ENCODE assay signal across 1 cellular context in the genomic region with DNA sequence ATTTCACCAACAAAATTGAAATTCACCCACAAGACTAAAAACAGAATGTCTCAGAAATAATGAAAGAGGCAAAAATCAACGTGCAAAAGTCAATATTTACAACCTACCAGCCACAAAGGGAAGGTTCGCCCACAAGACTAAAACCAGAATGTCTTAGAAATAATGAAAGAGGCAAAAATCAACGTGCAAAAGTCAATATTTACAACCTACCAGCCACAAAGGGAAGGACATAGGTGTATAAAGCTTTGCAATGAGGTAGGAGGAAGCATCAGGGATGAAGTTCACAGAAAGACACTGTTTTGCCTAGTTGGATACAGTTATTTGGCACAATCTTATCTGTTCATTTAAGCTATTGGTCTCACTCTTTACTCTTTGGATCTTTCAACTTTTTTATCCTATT.
TF ChIP-seq lines count a peak whose summit lies in the region.

No MANE protein-coding gene starts in this region.

TF ChIP-seq in HepG2, 621 proteins besides CTCF, POLR2A, EP300 and RAD21 (continued from another document and continues in another):
- TF ChIP-seq, protein P1, sequence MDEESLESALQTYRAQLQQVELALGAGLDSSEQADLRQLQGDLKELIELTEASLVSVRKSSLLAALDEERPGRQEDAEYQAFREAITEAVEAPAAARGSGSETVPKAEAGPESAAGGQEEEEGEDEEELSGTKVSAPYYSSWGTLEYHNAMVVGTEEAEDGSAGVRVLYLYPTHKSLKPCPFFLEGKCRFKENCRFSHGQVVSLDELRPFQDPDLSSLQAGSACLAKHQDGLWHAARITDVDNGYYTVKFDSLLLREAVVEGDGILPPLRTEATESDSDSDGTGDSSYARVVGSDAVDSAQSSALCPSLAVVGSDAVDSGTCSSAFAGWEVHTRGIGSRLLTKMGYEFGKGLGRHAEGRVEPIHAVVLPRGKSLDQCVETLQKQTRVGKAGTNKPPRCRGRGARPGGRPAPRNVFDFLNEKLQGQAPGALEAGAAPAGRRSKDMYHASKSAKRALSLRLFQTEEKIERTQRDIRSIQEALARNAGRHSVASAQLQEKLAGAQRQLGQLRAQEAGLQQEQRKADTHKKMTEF (CRISPR knock-in tag; IDR thresholded peaks at IDR 0.05): peak; percentile 17; the same call in 1 of the 2 replicates
- no peak for TF ChIP-seq MXI1 (IDR thresholded peaks at IDR 0.05; ENCODE audit: borderline replicate concordance, low read depth, low read length)
- TF ChIP-seq ZNF256 (CRISPR knock-in tag; conservative IDR thresholded peaks at IDR 0.05): no peak
- TF ChIP-seq ZBTB42 (CRISPR knock-in tag; IDR thresholded peaks at IDR 0.05): no peak
- TF ChIP-seq, protein P2, sequence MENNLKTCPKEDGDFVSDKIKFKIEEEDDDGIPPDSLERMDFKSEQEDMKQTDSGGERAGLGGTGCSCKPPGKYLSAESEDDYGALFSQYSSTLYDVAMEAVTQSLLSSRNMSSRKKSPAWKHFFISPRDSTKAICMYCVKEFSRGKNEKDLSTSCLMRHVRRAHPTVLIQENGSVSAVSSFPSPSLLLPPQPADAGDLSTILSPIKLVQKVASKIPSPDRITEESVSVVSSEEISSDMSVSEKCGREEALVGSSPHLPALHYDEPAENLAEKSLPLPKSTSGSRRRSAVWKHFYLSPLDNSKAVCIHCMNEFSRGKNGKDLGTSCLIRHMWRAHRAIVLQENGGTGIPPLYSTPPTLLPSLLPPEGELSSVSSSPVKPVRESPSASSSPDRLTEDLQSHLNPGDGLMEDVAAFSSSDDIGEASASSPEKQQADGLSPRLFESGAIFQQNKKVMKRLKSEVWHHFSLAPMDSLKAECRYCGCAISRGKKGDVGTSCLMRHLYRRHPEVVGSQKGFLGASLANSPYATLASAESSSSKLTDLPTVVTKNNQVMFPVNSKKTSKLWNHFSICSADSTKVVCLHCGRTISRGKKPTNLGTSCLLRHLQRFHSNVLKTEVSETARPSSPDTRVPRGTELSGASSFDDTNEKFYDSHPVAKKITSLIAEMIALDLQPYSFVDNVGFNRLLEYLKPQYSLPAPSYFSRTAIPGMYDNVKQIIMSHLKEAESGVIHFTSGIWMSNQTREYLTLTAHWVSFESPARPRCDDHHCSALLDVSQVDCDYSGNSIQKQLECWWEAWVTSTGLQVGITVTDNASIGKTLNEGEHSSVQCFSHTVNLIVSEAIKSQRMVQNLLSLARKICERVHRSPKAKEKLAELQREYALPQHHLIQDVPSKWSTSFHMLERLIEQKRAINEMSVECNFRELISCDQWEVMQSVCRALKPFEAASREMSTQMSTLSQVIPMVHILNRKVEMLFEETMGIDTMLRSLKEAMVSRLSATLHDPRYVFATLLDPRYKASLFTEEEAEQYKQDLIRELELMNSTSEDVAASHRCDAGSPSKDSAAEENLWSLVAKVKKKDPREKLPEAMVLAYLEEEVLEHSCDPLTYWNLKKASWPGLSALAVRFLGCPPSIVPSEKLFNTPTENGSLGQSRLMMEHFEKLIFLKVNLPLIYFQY (CRISPR knock-in tag; IDR thresholded peaks at IDR 0.05; ENCODE audit: borderline replicate concordance): no peak
- TF ChIP-seq FOXA1 (IDR thresholded peaks at IDR 0.05): no peak
- TF ChIP-seq FOXA1 (CRISPR knock-in tag; IDR thresholded peaks at IDR 0.05): 0 out of 2 replicates have a peak, but pooled peaks have one; percentile 14
- TF ChIP-seq ZNF317 (CRISPR knock-in tag; IDR thresholded peaks at IDR 0.05): no peak
- no peak for TF ChIP-seq ZMAT3 (CRISPR knock-in tag; conservative IDR thresholded peaks at IDR 0.05)
- TF ChIP-seq ZNF703 (CRISPR knock-in tag; IDR thresholded peaks at IDR 0.05; ENCODE audit: borderline replicate concordance): no peak
- no peak for TF ChIP-seq ETV6 (CRISPR knock-in tag; conservative IDR thresholded peaks at IDR 0.05)
- TF ChIP-seq, protein P3, sequence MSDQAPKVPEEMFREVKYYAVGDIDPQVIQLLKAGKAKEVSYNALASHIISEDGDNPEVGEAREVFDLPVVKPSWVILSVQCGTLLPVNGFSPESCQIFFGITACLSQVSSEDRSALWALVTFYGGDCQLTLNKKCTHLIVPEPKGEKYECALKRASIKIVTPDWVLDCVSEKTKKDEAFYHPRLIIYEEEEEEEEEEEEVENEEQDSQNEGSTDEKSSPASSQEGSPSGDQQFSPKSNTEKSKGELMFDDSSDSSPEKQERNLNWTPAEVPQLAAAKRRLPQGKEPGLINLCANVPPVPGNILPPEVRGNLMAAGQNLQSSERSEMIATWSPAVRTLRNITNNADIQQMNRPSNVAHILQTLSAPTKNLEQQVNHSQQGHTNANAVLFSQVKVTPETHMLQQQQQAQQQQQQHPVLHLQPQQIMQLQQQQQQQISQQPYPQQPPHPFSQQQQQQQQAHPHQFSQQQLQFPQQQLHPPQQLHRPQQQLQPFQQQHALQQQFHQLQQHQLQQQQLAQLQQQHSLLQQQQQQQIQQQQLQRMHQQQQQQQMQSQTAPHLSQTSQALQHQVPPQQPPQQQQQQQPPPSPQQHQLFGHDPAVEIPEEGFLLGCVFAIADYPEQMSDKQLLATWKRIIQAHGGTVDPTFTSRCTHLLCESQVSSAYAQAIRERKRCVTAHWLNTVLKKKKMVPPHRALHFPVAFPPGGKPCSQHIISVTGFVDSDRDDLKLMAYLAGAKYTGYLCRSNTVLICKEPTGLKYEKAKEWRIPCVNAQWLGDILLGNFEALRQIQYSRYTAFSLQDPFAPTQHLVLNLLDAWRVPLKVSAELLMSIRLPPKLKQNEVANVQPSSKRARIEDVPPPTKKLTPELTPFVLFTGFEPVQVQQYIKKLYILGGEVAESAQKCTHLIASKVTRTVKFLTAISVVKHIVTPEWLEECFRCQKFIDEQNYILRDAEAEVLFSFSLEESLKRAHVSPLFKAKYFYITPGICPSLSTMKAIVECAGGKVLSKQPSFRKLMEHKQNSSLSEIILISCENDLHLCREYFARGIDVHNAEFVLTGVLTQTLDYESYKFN (CRISPR knock-in tag; conservative IDR thresholded peaks at IDR 0.05): 0 out of 2 replicates have a peak, but pooled peaks have one; percentile 24
- TF ChIP-seq RBAK (CRISPR knock-in tag; IDR thresholded peaks at IDR 0.05): no peak
- no peak for TF ChIP-seq ZNF773 (CRISPR knock-in tag; IDR thresholded peaks at IDR 0.05; ENCODE audit: borderline replicate concordance)
- no peak for TF ChIP-seq ZNF12 (CRISPR knock-in tag; IDR thresholded peaks at IDR 0.05)
- TF ChIP-seq, protein P4, sequence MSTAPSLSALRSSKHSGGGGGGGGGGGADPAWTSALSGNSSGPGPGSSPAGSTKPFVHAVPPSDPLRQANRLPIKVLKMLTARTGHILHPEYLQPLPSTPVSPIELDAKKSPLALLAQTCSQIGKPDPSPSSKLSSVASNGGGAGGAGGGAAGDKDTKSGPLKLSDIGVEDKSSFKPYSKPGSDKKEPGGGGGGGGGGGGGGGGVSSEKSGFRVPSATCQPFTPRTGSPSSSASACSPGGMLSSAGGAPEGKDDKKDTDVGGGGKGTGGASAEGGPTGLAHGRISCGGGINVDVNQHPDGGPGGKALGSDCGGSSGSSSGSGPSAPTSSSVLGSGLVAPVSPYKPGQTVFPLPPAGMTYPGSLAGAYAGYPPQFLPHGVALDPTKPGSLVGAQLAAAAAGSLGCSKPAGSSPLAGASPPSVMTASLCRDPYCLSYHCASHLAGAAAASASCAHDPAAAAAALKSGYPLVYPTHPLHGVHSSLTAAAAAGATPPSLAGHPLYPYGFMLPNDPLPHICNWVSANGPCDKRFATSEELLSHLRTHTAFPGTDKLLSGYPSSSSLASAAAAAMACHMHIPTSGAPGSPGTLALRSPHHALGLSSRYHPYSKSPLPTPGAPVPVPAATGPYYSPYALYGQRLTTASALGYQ (CRISPR knock-in tag; IDR thresholded peaks at IDR 0.05): no peak
- no peak for TF ChIP-seq MED8 (CRISPR knock-in tag; IDR thresholded peaks at IDR 0.05; ENCODE audit: insufficient replicate concordance)
- no peak for TF ChIP-seq ZKSCAN5 (CRISPR knock-in tag; IDR thresholded peaks at IDR 0.05)
- no peak for TF ChIP-seq ZNF780A (CRISPR knock-in tag; IDR thresholded peaks at IDR 0.05)
- TF ChIP-seq ZNF788 (CRISPR knock-in tag; IDR thresholded peaks at IDR 0.05; ENCODE audit: borderline replicate concordance): no peak
- TF ChIP-seq, protein P5, sequence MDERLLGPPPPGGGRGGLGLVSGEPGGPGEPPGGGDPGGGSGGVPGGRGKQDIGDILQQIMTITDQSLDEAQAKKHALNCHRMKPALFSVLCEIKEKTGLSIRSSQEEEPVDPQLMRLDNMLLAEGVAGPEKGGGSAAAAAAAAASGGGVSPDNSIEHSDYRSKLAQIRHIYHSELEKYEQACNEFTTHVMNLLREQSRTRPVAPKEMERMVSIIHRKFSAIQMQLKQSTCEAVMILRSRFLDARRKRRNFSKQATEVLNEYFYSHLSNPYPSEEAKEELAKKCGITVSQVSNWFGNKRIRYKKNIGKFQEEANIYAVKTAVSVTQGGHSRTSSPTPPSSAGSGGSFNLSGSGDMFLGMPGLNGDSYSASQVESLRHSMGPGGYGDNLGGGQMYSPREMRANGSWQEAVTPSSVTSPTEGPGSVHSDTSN (CRISPR knock-in tag; IDR thresholded peaks at IDR 0.05): no peak
- TF ChIP-seq SRF (IDR thresholded peaks at IDR 0.05; ENCODE audit: low read depth, low read length): no peak
- TF ChIP-seq ZNF83 (CRISPR knock-in tag; IDR thresholded peaks at IDR 0.05; ENCODE audit: borderline replicate concordance): no peak
- TF ChIP-seq ZMYM3 (CRISPR knock-in tag; IDR thresholded peaks at IDR 0.05): no peak
- no peak for TF ChIP-seq ZNF333 (CRISPR knock-in tag; IDR thresholded peaks at IDR 0.05; ENCODE audit: borderline replicate concordance)
- TF ChIP-seq PCBP1 (IDR thresholded peaks at IDR 0.05; ENCODE audit: borderline replicate concordance, low read depth, low read length): no peak
- no peak for TF ChIP-seq ZNF557 (CRISPR knock-in tag; IDR thresholded peaks at IDR 0.05)
- TF ChIP-seq ZFP41 (CRISPR knock-in tag; IDR thresholded peaks at IDR 0.05; ENCODE audit: borderline replicate concordance): no peak
- no peak for TF ChIP-seq SOX13 (IDR thresholded peaks at IDR 0.05)
- peak in 1 of 2 experiments; percentile 68; a peak in 2 of 4 replicates for TF ChIP-seq SOX13 (CRISPR knock-in tag; conservative IDR thresholded peaks at IDR 0.05 in 1 of 2, IDR thresholded peaks at IDR 0.05 in 1 of 2)
- TF ChIP-seq, protein P6, sequence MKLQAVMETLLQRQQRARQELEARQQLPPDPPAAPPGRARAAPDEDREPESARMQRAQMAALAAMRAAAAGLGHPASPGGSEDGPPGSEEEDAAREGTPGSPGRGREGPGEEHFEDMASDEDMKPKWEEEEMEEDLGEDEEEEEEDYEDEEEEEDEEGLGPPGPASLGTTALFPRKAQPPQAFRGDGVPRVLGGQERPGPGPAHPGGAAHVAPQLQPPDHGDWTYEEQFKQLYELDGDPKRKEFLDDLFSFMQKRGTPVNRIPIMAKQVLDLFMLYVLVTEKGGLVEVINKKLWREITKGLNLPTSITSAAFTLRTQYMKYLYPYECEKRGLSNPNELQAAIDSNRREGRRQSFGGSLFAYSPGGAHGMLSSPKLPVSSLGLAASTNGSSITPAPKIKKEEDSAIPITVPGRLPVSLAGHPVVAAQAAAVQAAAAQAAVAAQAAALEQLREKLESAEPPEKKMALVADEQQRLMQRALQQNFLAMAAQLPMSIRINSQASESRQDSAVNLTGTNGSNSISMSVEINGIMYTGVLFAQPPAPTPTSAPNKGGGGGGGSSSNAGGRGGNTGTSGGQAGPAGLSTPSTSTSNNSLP (IDR thresholded peaks at IDR 0.05; ENCODE audit: low read depth, low read length): no peak
- TF ChIP-seq, protein P7, sequence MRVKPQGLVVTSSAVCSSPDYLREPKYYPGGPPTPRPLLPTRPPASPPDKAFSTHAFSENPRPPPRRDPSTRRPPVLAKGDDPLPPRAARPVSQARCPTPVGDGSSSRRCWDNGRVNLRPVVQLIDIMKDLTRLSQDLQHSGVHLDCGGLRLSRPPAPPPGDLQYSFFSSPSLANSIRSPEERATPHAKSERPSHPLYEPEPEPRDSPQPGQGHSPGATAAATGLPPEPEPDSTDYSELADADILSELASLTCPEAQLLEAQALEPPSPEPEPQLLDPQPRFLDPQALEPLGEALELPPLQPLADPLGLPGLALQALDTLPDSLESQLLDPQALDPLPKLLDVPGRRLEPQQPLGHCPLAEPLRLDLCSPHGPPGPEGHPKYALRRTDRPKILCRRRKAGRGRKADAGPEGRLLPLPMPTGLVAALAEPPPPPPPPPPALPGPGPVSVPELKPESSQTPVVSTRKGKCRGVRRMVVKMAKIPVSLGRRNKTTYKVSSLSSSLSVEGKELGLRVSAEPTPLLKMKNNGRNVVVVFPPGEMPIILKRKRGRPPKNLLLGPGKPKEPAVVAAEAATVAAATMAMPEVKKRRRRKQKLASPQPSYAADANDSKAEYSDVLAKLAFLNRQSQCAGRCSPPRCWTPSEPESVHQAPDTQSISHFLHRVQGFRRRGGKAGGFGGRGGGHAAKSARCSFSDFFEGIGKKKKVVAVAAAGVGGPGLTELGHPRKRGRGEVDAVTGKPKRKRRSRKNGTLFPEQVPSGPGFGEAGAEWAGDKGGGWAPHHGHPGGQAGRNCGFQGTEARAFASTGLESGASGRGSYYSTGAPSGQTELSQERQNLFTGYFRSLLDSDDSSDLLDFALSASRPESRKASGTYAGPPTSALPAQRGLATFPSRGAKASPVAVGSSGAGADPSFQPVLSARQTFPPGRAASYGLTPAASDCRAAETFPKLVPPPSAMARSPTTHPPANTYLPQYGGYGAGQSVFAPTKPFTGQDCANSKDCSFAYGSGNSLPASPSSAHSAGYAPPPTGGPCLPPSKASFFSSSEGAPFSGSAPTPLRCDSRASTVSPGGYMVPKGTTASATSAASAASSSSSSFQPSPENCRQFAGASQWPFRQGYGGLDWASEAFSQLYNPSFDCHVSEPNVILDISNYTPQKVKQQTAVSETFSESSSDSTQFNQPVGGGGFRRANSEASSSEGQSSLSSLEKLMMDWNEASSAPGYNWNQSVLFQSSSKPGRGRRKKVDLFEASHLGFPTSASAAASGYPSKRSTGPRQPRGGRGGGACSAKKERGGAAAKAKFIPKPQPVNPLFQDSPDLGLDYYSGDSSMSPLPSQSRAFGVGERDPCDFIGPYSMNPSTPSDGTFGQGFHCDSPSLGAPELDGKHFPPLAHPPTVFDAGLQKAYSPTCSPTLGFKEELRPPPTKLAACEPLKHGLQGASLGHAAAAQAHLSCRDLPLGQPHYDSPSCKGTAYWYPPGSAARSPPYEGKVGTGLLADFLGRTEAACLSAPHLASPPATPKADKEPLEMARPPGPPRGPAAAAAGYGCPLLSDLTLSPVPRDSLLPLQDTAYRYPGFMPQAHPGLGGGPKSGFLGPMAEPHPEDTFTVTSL (CRISPR knock-in tag; IDR thresholded peaks at IDR 0.05; ENCODE audit: borderline replicate concordance): 0 out of 2 replicates have a peak, but pooled peaks have one; percentile 30
- TF ChIP-seq FOXK1 (CRISPR knock-in tag; IDR thresholded peaks at IDR 0.05; ENCODE audit: borderline replicate concordance, low read depth): 0 out of 2 replicates have a peak, but pooled peaks have one; percentile 23
- TF ChIP-seq SRSF1 (optimal IDR thresholded peaks at IDR 0.05; ENCODE audit: low read depth, low read length): no peak
- TF ChIP-seq, protein P8, sequence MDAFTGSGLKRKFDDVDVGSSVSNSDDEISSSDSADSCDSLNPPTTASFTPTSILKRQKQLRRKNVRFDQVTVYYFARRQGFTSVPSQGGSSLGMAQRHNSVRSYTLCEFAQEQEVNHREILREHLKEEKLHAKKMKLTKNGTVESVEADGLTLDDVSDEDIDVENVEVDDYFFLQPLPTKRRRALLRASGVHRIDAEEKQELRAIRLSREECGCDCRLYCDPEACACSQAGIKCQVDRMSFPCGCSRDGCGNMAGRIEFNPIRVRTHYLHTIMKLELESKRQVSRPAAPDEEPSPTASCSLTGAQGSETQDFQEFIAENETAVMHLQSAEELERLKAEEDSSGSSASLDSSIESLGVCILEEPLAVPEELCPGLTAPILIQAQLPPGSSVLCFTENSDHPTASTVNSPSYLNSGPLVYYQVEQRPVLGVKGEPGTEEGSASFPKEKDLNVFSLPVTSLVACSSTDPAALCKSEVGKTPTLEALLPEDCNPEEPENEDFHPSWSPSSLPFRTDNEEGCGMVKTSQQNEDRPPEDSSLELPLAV (CRISPR knock-in tag; conservative IDR thresholded peaks at IDR 0.05; ENCODE audit: low read depth): no peak
- TF ChIP-seq JUND (CRISPR knock-in tag; IDR thresholded peaks at IDR 0.05): no peak
- TF ChIP-seq ZZZ3 (CRISPR knock-in tag; IDR thresholded peaks at IDR 0.05; ENCODE audit: borderline replicate concordance): no peak
